21 cellular contexts compared by ENCODE assay signal in the genomic region with DNA sequence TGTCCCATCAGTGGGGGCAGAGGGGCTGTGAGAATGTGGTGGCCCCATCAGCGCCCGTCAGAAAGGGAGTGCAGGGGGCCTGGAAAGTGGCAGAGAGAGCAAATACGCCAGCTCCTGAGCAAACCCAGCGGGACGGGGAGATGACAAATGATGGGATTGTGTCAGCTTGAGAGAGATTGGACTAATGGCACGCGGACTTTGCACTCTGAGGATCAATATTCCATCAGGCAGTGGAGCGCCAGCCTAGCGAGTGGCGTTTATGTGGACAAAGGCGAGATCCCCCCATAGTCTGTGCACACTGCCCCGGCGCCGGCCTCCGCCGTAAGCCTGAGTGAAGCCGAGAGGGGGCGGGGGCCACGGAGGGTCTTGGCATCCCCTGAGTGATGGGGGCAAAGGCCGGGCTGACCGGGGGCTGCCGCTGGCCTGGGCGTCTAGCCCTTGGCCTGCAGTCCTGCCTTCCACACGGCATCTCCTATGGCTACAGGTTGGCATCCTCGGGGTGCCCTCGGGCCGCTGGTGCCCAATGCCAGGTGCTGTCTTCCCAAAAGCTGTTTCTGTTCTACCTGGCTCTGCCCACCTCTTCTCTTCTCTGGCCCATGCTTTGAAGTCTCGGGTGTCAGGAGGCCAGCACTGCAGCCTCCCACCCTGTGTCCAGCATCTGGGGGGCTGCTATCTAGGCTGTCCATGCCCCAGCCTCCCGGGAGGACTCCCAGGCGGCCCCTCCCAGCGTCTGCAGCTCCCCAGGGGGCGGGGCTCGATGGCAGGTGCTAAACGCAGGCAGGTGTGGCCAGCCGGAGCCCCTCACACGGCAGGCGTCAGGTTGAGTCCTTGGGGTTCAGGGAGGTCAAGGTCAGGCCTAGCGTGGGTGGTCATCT. TPM values are rescaled to one million over a fixed set of nuclear protein-coding genes. Genes with fewer than 3 reads are reported as not detected.
A peak's percentile ranks its signal among the peaks of the same experiment; 100 is the strongest.
DNase-seq lines count a peak whose midpoint lies in the region; ATAC-seq, FAIRE-seq and TF ChIP-seq lines count a peak whose summit lies in the region.
"Had no signal": no experiment of that assay in that cellular context is flagged by ENCODE, and none has a peak within 500 bp of the region (broad histone marks: within the 10 kb centered on the region; RNA-seq: fewer than 3 reads in every experiment).

No MANE protein-coding gene starts in this region.

- H3K4me3 Mint-ChIP-seq in type B pancreatic cell, result peak overlapping the region; percentile 7
- H3K4me3 Mint-ChIP-seq in activated CD8-positive, alpha-beta T cell treated with anti-CD3 and anti-CD28 coated beads for 36 hours, result no peak overlapping the region
- H3K4me3 Mint-ChIP-seq: H9, HFFc6 had no signal

- H3K9me3 Mint-ChIP-seq in type B pancreatic cell, result no peaks in the 10 kb centered on the region
- H3K9me3 Mint-ChIP-seq in activated CD8-positive, alpha-beta T cell treated with anti-CD3 and anti-CD28 coated beads for 36 hours, result no peaks in the 10 kb centered on the region

- no peak for TF ChIP-seq CTCF in body of pancreas (IDR thresholded peaks at IDR 0.05)
- TF ChIP-seq CTCF in pancreas (IDR thresholded peaks at IDR 0.05), result no peak
- no peak for TF ChIP-seq CTCF in type B pancreatic cell (conservative IDR thresholded peaks at IDR 0.05)
- no peak for TF ChIP-seq CTCF in activated CD8-positive, alpha-beta T cell treated with anti-CD3 and anti-CD28 coated beads for 36 hours (IDR thresholded peaks at IDR 0.05)

- intact Hi-C loops in body of pancreas (cut with DNase I), result no loop called here
- intact Hi-C loops in pancreas (cut with DNase I), result no loop called here
- intact Hi-C loops in activated CD8-positive, alpha-beta T cell treated with anti-CD3 and anti-CD28 coated beads for 36 hours (cut with micrococcal nuclease), result no loop called here

- H3K27ac ChIP-seq in body of pancreas (peak overlapping the region; percentile 38 to 74 (median 56)), pancreas (peak overlapping the region; percentile 6 to 43 (median 27))
- H3K27ac ChIP-seq: GM23248 had no signal

- H3K4me3 ChIP-seq in body of pancreas (no peak overlapping the region), pancreas (no peak overlapping the region)
- H3K4me3 ChIP-seq: GM12878, GM23248 had no signal

- H3K36me3 ChIP-seq in body of pancreas (replicated peaks in 1 of 2; ENCODE audit: insufficient read depth in 1 of 2, low read depth in 2 of 2) (no peaks in the 10 kb centered on the region), pancreas (no peaks in the 10 kb centered on the region)
- H3K36me3 ChIP-seq: BE2C had no signal

- POLR2A ChIA-PET in activated CD8-positive, alpha-beta T cell treated with anti-CD3 and anti-CD28 coated beads for 36 hours (lab: Charles Lee), result interaction anchor here (1.1 kb wide), 1 partner anchor 10 kb away, joined by 3 read pairs; no protein-coding TSS in a partner anchor

- peak; percentile 68 for ATAC-seq in body of pancreas
- peak; percentile 89 for ATAC-seq in left lobe of liver
- ATAC-seq in pancreas, result peak; percentile 26 to 77 (median 61)
- ATAC-seq in activated CD8-positive, alpha-beta T cell treated with anti-CD3 and anti-CD28 coated beads for 36 hours, result no peak
- ATAC-seq: GM12878, Panc1 had no signal

- FAIRE-seq in pancreas (lab: Jason Lieb, UNC), result no peak
- FAIRE-seq: GM12878 had no signal

- CTCF ChIA-PET in activated CD8-positive, alpha-beta T cell treated with anti-CD3 and anti-CD28 coated beads for 36 hours (lab: Charles Lee), result no interaction called here

- 51 to 63% methylated on average over 29 to 38 of the region's 38 CpGs for WGBS in body of pancreas, 2 donors
- 32 to 55% methylated on average over 35 to 38 of the region's 38 CpGs for WGBS in pancreas, 2 donors

- no peak overlapping the region for H3K27ac Mint-ChIP-seq in type B pancreatic cell
- no peak overlapping the region for H3K27ac Mint-ChIP-seq in activated CD8-positive, alpha-beta T cell treated with anti-CD3 and anti-CD28 coated beads for 36 hours
- H3K27ac Mint-ChIP-seq: H9, HFFc6 had no signal

- H3K4me1 Mint-ChIP-seq in type B pancreatic cell (ENCODE audit: unreplicated experiment), result peaks cover 40% of the 10 kb centered on the region
- H3K4me1 Mint-ChIP-seq in activated CD8-positive, alpha-beta T cell treated with anti-CD3 and anti-CD28 coated beads for 36 hours (ENCODE audit: low read depth), result no peaks in the 10 kb centered on the region

- peaks cover 10% of the 10 kb centered on the region for H3K27me3 Mint-ChIP-seq in type B pancreatic cell
- H3K27me3 Mint-ChIP-seq in activated CD8-positive, alpha-beta T cell treated with anti-CD3 and anti-CD28 coated beads for 36 hours, result no peaks in the 10 kb centered on the region

- H3K4me1 ChIP-seq in body of pancreas (peaks cover 71% of the 10 kb centered on the region), pancreas (peaks cover 0 to 10% (median 4%) of the 10 kb centered on the region in 3 donors)
- H3K4me1 ChIP-seq: BE2C had no signal

- DNase-seq in body of pancreas, result peak; percentile 46 to 56 (median 49)
- peak; percentile 56 for DNase-seq in left lobe of liver (ENCODE audit: low spot score)
- DNase-seq in pancreas, result peak in 2 of 6 donors; percentile 41 to 66
- DNase-seq in type B pancreatic cell (ENCODE audit: extremely low spot score, unreplicated experiment), result no peak
- no peak for DNase-seq in activated CD8-positive, alpha-beta T cell treated with anti-CD3 and anti-CD28 coated beads for 36 hours
- no peak for DNase-seq in putamen (ENCODE audit: low spot score)
- no peak for DNase-seq in NCI-H82 treated with DMSO at 0.1 percent for 48 hours (lab: John Stamatoyannopoulos, UW; ENCODE audit: unreplicated experiment)
- DNase-seq: BE2C, DND-41, GM23248, H9, HFFc6, KG1, NCI-H1092, NCI-H1436 treated with DMSO at 0.1 percent for 48 hours, NCI-H1930, NCI-H510A, NCI-H774, SIG-M5 had no signal

- H3K36me3 Mint-ChIP-seq in type B pancreatic cell, result no peaks in the 10 kb centered on the region
- H3K36me3 Mint-ChIP-seq in activated CD8-positive, alpha-beta T cell treated with anti-CD3 and anti-CD28 coated beads for 36 hours (ENCODE audit: low read depth), result no peaks in the 10 kb centered on the region

- H3K27me3 ChIP-seq in body of pancreas, result no peaks in the 10 kb centered on the region
- no peaks in the 10 kb centered on the region for H3K27me3 ChIP-seq in pancreas
- H3K27me3 ChIP-seq: BE2C had no signal

- TF ChIP-seq POLR2A in body of pancreas (IDR thresholded peaks at IDR 0.05), result no peak

- no peaks in the 10 kb centered on the region for H3K9me3 ChIP-seq in body of pancreas
- no peaks in the 10 kb centered on the region for H3K9me3 ChIP-seq in pancreas
- H3K9me3 ChIP-seq: BE2C had no signal

RNA-seq across cellular contexts. Expression of a gene that starts 46.5 kb away (rescaled TPM):
- total RNA-seq in body of pancreas (10 to 100 TPM; 15.2 to 16.6 TPM), left lobe of liver (0.43 TPM), pancreas (10 to 100 TPM; 10.7 to 19.1 (median 14.9) TPM), type B pancreatic cell (ENCODE audit: low replicate concordance) (10.3 and 23.6 TPM in 2 replicates)
- polyA plus RNA-seq in pancreas, result 10 to 100 TPM in 1 of 2 donors, 1 to 10 TPM in 1; 6.6 to 19.2 TPM
- under 1 TPM; 0.29 to 0.49 TPM for total RNA-seq in activated CD8-positive, alpha-beta T cell treated with anti-CD3 and anti-CD28 coated beads for 36 hours
- total RNA-seq: GM23248, HFFc6 had no signal
- polyA plus RNA-seq: GM12878 had no signal

Comparison
In these comparisons a context has a peak if more than half of its experiments do, and no peak if none do; other contexts are left out.
1. DNase-seq: peak in body of pancreas (4 of 4) and left lobe of liver (single experiment); none in type B pancreatic cell (single experiment), activated CD8-positive, alpha-beta T cell treated with anti-CD3 and anti-CD28 coated beads for 36 hours (single experiment), putamen (single experiment) and NCI-H82 treated with DMSO at 0.1 percent for 48 hours (single experiment).